10 cellular contexts compared by ENCODE assay signal in the genomic region with DNA sequence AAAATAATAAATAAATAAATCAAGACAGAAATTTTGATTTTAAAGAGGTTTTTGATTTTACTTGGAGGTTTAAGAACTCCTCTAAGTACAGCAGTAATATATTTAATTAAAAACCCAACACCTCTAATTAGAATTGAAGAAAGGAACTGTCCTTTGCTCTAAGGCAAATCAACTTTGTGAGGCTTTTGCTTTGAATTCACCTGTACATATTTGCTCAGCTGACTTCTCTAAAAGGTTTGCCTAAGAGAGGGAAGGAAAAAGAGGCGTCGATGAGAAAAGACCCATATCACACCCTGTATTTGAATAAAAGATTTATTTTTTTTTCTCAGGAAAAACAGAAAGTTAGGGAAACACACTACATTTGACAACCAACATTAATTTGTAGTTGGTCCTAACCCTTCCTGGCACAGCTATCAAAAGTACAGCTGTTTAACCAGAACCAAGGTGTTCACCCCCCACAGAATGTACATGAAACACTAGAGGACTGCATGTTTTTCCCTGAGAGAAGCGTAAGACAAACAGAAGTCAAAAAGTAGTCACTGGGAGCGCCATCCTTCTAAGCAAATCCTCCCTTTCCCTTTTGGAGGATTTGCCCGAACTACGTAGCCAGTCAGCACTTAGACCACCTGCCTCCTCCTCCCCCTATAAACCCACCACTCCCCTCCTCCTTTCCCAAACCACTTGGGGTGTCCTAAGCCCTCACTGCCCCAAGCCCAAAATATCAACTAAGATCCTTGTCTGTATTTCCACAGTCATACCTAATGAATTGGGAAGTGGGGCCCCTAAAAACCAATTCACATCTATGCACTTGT. TPM values are rescaled to one million over a fixed set of nuclear protein-coding genes. Genes with fewer than 3 reads are reported as not detected.
DNase-seq lines count a peak whose midpoint lies in the region; ATAC-seq, FAIRE-seq and TF ChIP-seq lines count a peak whose summit lies in the region.
"Had no signal": no experiment of that assay in that cellular context is flagged by ENCODE, and none has a peak within 500 bp of the region (broad histone marks: within the 10 kb centered on the region; RNA-seq: fewer than 3 reads in every experiment).

No MANE protein-coding gene starts in this region.

- intact Hi-C loops in mammary epithelial cell (cut with micrococcal nuclease): loop anchor here (5.0 kb wide), 1 partner anchor 123 kb away; the partner anchor contains the start of gene GOLPH3L

- peak overlapping the region; percentile 100 for H3K9ac ChIP-seq in mammary epithelial cell (ENCODE audit: insufficient read depth, low read length)

- BruUV-seq in mammary epithelial cell (replicated peaks; lab: Mats Ljungman, UMichigan): no TSS peak

- H3K4me2 ChIP-seq in mammary epithelial cell (ENCODE audit: insufficient read depth, low read depth, low read length): peak overlapping the region; percentile 75

- H3K27ac Mint-ChIP-seq in IgD-negative memory B cell (peak overlapping the region; percentile 76 to 96 (median 93)), naive B cell (peak overlapping the region in 5 of 6 donors; percentile 33 to 96 (median 81))

- CTCF ChIA-PET in AG04449 (lab: Yijun Ruan, JAX) (interaction anchor here (1.0 to 6.5 kb wide), 3 partner anchors 15 to 46 kb away, joined by 3 to 69 read pairs (median 17); no protein-coding TSS in a partner anchor), mammary epithelial cell (lab: Charles Lee; ENCODE audit: low non-redundant PET) (no interaction called here)

- no peaks in the 10 kb centered on the region for H3K27me3 Mint-ChIP-seq in IgD-negative memory B cell
- no peaks in the 10 kb centered on the region for H3K27me3 Mint-ChIP-seq in naive B cell

- POLR2A ChIA-PET in AG04449 (lab: Yijun Ruan, JAX): interaction anchor here (0.7 to 11.1 kb wide), 2 partner anchors 12 to 47 kb away, joined by 4 to 135 read pairs; no protein-coding TSS in a partner anchor

- H3K36me3 ChIP-seq in mammary epithelial cell (ENCODE audit: insufficient read depth, low read length): peaks cover 46% of the 10 kb centered on the region

- H3K27ac ChIP-seq in mammary epithelial cell (ENCODE audit: insufficient read depth, low read depth, low read length): peak overlapping the region; percentile 89

- dilution Hi-C loops in mammary epithelial cell (cut with HindIII; ENCODE audit: low sequenced_read_pairs): loop anchor here (5.0 to 10.0 kb wide), 2 partner anchors 53 to 60 kb away; partner anchors contain the start of genes ENSA and FALEC

- in situ Hi-C loops in mammary epithelial cell (cut with MboI; ENCODE audit: low sequenced_read_pairs in 2 of 2): no loop called here

- no peaks in the 10 kb centered on the region for H3K9me3 ChIP-seq in mammary epithelial cell (replicated peaks; ENCODE audit: insufficient read depth, low read length)

- H3K4me3 ChIP-seq in AG04449 (ENCODE audit: low read depth, low read length) (peak overlapping the region; percentile 27), mammary epithelial cell (replicated peaks in 1 of 3; ENCODE audit: insufficient read depth in 1 of 3, low read depth in 2 of 3, low read length in 3 of 3) (peak overlapping the region; percentile 77 to 97 (median 85))

- H3K4me1 Mint-ChIP-seq in IgD-negative memory B cell (peaks cover 23 to 53% (median 44%) of the 10 kb centered on the region in 3 donors), naive B cell (peaks cover 35 to 65% (median 52%) of the 10 kb centered on the region in 3 donors)

- no peak for ATAC-seq in naive B cell (ENCODE audit: low read depth in 2 of 2)

- TF ChIP-seq CTCF in AG04449 (IDR thresholded peaks at IDR 0.05; ENCODE audit: insufficient read depth, low read length, missing control alignments) (no peak), mammary epithelial cell (conservative IDR thresholded peaks at IDR 0.05 in 1 of 2, IDR thresholded peaks at IDR 0.05 in 1 of 2; ENCODE audit: extremely low read depth in 1 of 2, insufficient read depth in 1 of 2, low read depth in 1 of 2, low read length in 2 of 2) (no peak)

- H3K79me2 ChIP-seq in mammary epithelial cell (ENCODE audit: insufficient read depth, low read length): peaks cover 73% of the 10 kb centered on the region

- H3K4me3 Mint-ChIP-seq in IgD-negative memory B cell: peak overlapping the region; percentile 95 to 100 (median 98)
- peak overlapping the region; percentile 68 to 99 (median 95) for H3K4me3 Mint-ChIP-seq in naive B cell

- peaks cover 0 to 1% (median 0%) of the 10 kb centered on the region in 3 donors for H3K9me3 Mint-ChIP-seq in IgD-negative memory B cell
- peaks cover 0 to 1% (median 0%) of the 10 kb centered on the region in 7 donors for H3K9me3 Mint-ChIP-seq in naive B cell

- peaks cover 26% of the 10 kb centered on the region for H4K20me1 ChIP-seq in mammary epithelial cell (ENCODE audit: insufficient read depth, low read length)

- H3K4me1 ChIP-seq in mammary epithelial cell (ENCODE audit: insufficient read depth, low read length): peaks cover 32% of the 10 kb centered on the region

- H2AFZ ChIP-seq in mammary epithelial cell (ENCODE audit: low read depth, low read length): no peak overlapping the region

- DNase-seq in AG04449 (ENCODE audit: low read depth, low spot score) (no peak), mammary epithelial cell (no peak), naive B cell (no peak), cortex of kidney (lab: John Stamatoyannopoulos, UW) (no peak), HPDE6-E6E7 (ENCODE audit: extremely low spot score) (no peak), HTR-8/SVneo (ENCODE audit: insufficient read length, low spot score) (no peak), glomerular visceral epithelial cell (ENCODE audit: extremely low spot score) (no peak)
- DNase-seq: left colon, NCI-H748 treated with DMSO at 0.1 percent for 48 hours had no signal

- H3K27me3 ChIP-seq in mammary epithelial cell (ENCODE audit: insufficient read depth, low read length): no peaks in the 10 kb centered on the region

- H3K36me3 Mint-ChIP-seq in IgD-negative memory B cell: peaks cover 48% of the 10 kb centered on the region
- H3K36me3 Mint-ChIP-seq in naive B cell: peaks cover 37 to 52% of the 10 kb centered on the region in 2 donors

- WGBS in mammary epithelial cell (ENCODE audit: low coverage, missing lambda C conversion rate): 48% methylated on average over 4 of the region's 6 CpGs

- FAIRE-seq in HTR-8/SVneo (lab: Jason Lieb, UNC): no peak

RNA-seq across cellular contexts. Expression of gene MCL1, which starts 4.9 kb away (rescaled TPM):
- polyA plus RNA-seq in IgD-negative memory B cell: 99.6 TPM
- total RNA-seq in mammary epithelial cell: 100 to 1,000 TPM; 289 to 455 TPM
- polyA plus RNA-seq in mammary epithelial cell: 126 TPM
- 272 TPM for polyA minus RNA-seq in mammary epithelial cell
- polyA plus RNA-seq in naive B cell (ENCODE audit: low read depth in 6 of 6): 100 to 1,000 TPM in 2 of 6 donors, 10 to 100 TPM in 4; 44.8 to 110 (median 95.1) TPM

RNA-seq across cellular contexts. Expression of gene ADAMTSL4, which starts 25.3 kb away (rescaled TPM):
- polyA plus RNA-seq in IgD-negative memory B cell: 0.30 TPM
- total RNA-seq in mammary epithelial cell: 10 to 100 TPM in 1 of 2 donors, 1 to 10 TPM in 1; 2.9 to 98.0 TPM
- 4.8 TPM for polyA plus RNA-seq in mammary epithelial cell
- 5.1 TPM for polyA minus RNA-seq in mammary epithelial cell
- polyA plus RNA-seq in naive B cell (ENCODE audit: low read depth in 6 of 6): not detected

RNA-seq across cellular contexts. Expression of gene ENSA, which starts 54.9 kb away (rescaled TPM):
- polyA plus RNA-seq in IgD-negative memory B cell: 73.9 TPM
- total RNA-seq in mammary epithelial cell: 100 to 1,000 TPM in 1 of 2 donors, 10 to 100 TPM in 1; 62.5 to 178 TPM
- 114 TPM for polyA plus RNA-seq in mammary epithelial cell
- 28.8 TPM for polyA minus RNA-seq in mammary epithelial cell
- 10 to 100 TPM; 57.1 to 85.2 (median 72.9) TPM for polyA plus RNA-seq in naive B cell (ENCODE audit: low read depth in 6 of 6)

RNA-seq across cellular contexts. Expression of gene FALEC, which starts 58.9 kb away (rescaled TPM):
- polyA plus RNA-seq in IgD-negative memory B cell: 1.0 TPM
- not detected for total RNA-seq in mammary epithelial cell
- polyA plus RNA-seq in mammary epithelial cell: not detected
- polyA minus RNA-seq in mammary epithelial cell: not detected
- 1 to 10 TPM in 3 of 6 donors, under 1 TPM in 1, not detected in 2; 0.68 to 2.6 (median 1.3) TPM for polyA plus RNA-seq in naive B cell (ENCODE audit: low read depth in 6 of 6)
- total RNA-seq: left colon had no signal
